In genomic region chr9:36731576-36731975, GRCh38 we compare ENCODE assay signal across 16 cellular contexts.
DNase-seq lines count a peak whose midpoint lies in the region; ATAC-seq, FAIRE-seq and TF ChIP-seq lines count a peak whose summit lies in the region.
"Had no signal": no experiment of that assay in that cellular context is flagged by ENCODE, and none has a peak within 500 bp of the region (broad histone marks: within the 10 kb centered on the region; RNA-seq: fewer than 3 reads in every experiment).

No MANE protein-coding gene starts in this region.

- H3K4me3 ChIP-seq in astrocyte (ENCODE audit: insufficient read depth, low read depth, low read length), result no peak overlapping the region
- no peak overlapping the region for H3K4me3 ChIP-seq in adrenal gland
- H3K4me3 ChIP-seq: ascending aorta, testis had no signal

- no peak for FAIRE-seq in astrocyte (lab: Jason Lieb, UNC)
- FAIRE-seq: RCC 7860 had no signal

- intact Hi-C loops in cardiac septum (cut with DNase I) (no loop called here), left cardiac atrium (cut with DNase I) (no loop called here), adrenal gland (cut with DNase I) (no loop called here)

- no peak overlapping the region for H3K9ac ChIP-seq in astrocyte (ENCODE audit: low read length)

- H3K27ac Mint-ChIP-seq in astrocyte (ENCODE audit: unreplicated experiment), result no peak overlapping the region

- peaks cover 5% of the 10 kb centered on the region for H3K27me3 Mint-ChIP-seq in astrocyte (ENCODE audit: low read depth, unreplicated experiment)

- H3K79me2 ChIP-seq in astrocyte (ENCODE audit: insufficient read depth, low read length), result no peaks in the 10 kb centered on the region

- no peaks in the 10 kb centered on the region for H4K20me1 ChIP-seq in astrocyte (ENCODE audit: insufficient read depth, low read length)

- 68 to 77% (median 74%) methylated on average over 8 of the region's 8 CpGs for WGBS in adrenal gland, 4 donors

- ATAC-seq in left cardiac atrium, result no peak
- ATAC-seq: foreskin keratinocyte had no signal

- no peak overlapping the region for H3K4me2 ChIP-seq in astrocyte (ENCODE audit: low read length)

- H3K4me1 ChIP-seq in astrocyte (ENCODE audit: insufficient read depth, low read length) (no peaks in the 10 kb centered on the region), adrenal gland (replicated peaks in 1 of 2) (no peaks in the 10 kb centered on the region)
- H3K4me1 ChIP-seq: ascending aorta, foreskin keratinocyte had no signal

- H3K27ac ChIP-seq in astrocyte (ENCODE audit: low read depth, low read length) (no peak overlapping the region), adrenal gland (no peak overlapping the region)
- H3K27ac ChIP-seq: ascending aorta, foreskin keratinocyte, testis had no signal

- no peaks in the 10 kb centered on the region for H3K4me1 Mint-ChIP-seq in astrocyte (ENCODE audit: low read depth, unreplicated experiment)

- no peak overlapping the region for H2AFZ ChIP-seq in astrocyte (ENCODE audit: low read depth, low read length)

- peaks cover 4% of the 10 kb centered on the region for H3K9me3 Mint-ChIP-seq in astrocyte (ENCODE audit: unreplicated experiment)

- H3K36me3 Mint-ChIP-seq in astrocyte (ENCODE audit: low read depth, unreplicated experiment), result no peaks in the 10 kb centered on the region

- no peak for TF ChIP-seq POLR2A in adrenal gland (IDR thresholded peaks at IDR 0.05)

- TF ChIP-seq CTCF in astrocyte (IDR thresholded peaks at IDR 0.05; ENCODE audit: insufficient read depth, low read depth, low read length), result no peak
- TF ChIP-seq CTCF in adrenal gland (IDR thresholded peaks at IDR 0.05), result no peak

- H3K36me3 ChIP-seq in astrocyte (ENCODE audit: insufficient read depth, low read length) (no peaks in the 10 kb centered on the region), adrenal gland (replicated peaks in 1 of 2) (no peaks in the 10 kb centered on the region)
- H3K36me3 ChIP-seq: ascending aorta had no signal

- DNase-seq in cardiac septum (ENCODE audit: low spot score), result peak; percentile 50
- no peak for DNase-seq in left cardiac atrium
- peak; percentile 85 for DNase-seq in NCI-H2029 (lab: John Stamatoyannopoulos, UW)
- peak; percentile 10 for DNase-seq in astrocyte (ENCODE audit: low read depth)
- DNase-seq in adrenal gland, result no peak
- DNase-seq in stimulated activated CD4-positive, alpha-beta T cell treated with anti-CD3 and anti-CD28 coated beads, Interleukin-4, amount 100 ng/mL, for 1 hour, result no peak
- DNase-seq in DMS 273 (lab: John Stamatoyannopoulos, UW; ENCODE audit: unreplicated experiment), result no peak
- DNase-seq in globus pallidus (ENCODE audit: low spot score), result no peak
- DNase-seq: dermis blood vessel endothelial cell, DMS 273 treated with DMSO at 0.1 percent for 48 hours, foreskin keratinocyte, NCI-H226, nucleus accumbens, testis had no signal

- H3K27me3 ChIP-seq in astrocyte (ENCODE audit: insufficient read depth, low read length) (peaks cover under 1% of the 10 kb centered on the region), adrenal gland (no peaks in the 10 kb centered on the region)
- H3K27me3 ChIP-seq: ascending aorta, testis had no signal

- H3K9me3 ChIP-seq in astrocyte (ENCODE audit: insufficient read depth, low read depth, low read length), result no peaks in the 10 kb centered on the region
- H3K9me3 ChIP-seq in adrenal gland (replicated peaks in 1 of 3), result no peaks in the 10 kb centered on the region
- H3K9me3 ChIP-seq: ascending aorta, testis had no signal

- H3K4me3 Mint-ChIP-seq in astrocyte (ENCODE audit: unreplicated experiment), result no peak overlapping the region

Comparison
In these comparisons a context has a peak if more than half of its experiments do, and no peak if none do; other contexts are left out.
1. DNase-seq: peak in cardiac septum (single experiment), NCI-H2029 (single experiment) and astrocyte (single experiment); none in left cardiac atrium (single experiment), adrenal gland (0 of 7), stimulated activated CD4-positive, alpha-beta T cell treated with anti-CD3 and anti-CD28 coated beads, Interleukin-4, amount 100 ng/mL, for 1 hour (single experiment), DMS 273 (single experiment) and globus pallidus (single experiment).